27 cellular contexts compared by ENCODE assay signal in genomic region chr3:64167868-64168267, GRCh38. TPM values are rescaled to one million over a fixed set of nuclear protein-coding genes. Genes with fewer than 3 reads are reported as not detected.
"Had no signal": no experiment of that assay in that cellular context is flagged by ENCODE, and none has a peak within 500 bp of the region (broad histone marks: within the 10 kb centered on the region; RNA-seq: fewer than 3 reads in every experiment).

No MANE protein-coding gene starts in this region.

- H3K27me3 ChIP-seq: adrenal gland, MG63 had no signal

- H3K4me2 ChIP-seq: KMS-11 had no signal

- H3K27ac ChIP-seq: adrenal gland, KMS-11, VCaP had no signal

- H3K4me1 ChIP-seq: adrenal gland had no signal

- H3K9me3 ChIP-seq: adrenal gland, MG63 had no signal

- FAIRE-seq: RCC 7860, TTC549 had no signal

- DNase-seq: activated CD4-positive, alpha-beta memory T cell treated with anti-CD3 and anti-CD28 coated beads, Interleukin-2, amount 10 ng/mL, durations not matched to agents 7 days and 5 days; activated CD4-positive, alpha-beta T cell treated with anti-CD3 and anti-CD28 coated beads, Interleukin-2, amount 10 ng/mL, durations not matched to agents 7 days and 5 days; activated CD4-positive, CD25-positive, alpha-beta regulatory T cell; activated gamma-delta T cell treated with Interleukin-2 at 50 U/mL for 16 hours; activated naive CD4-positive, alpha-beta T cell treated with anti-CD3 and anti-CD28 coated beads, Interleukin-2, amount 10 ng/mL, durations not matched to agents 7 days and 5 days; activated naive CD8-positive, alpha-beta T cell treated with anti-CD3 and anti-CD28 coated beads for 36 hours; activated T-cell treated with anti-CD3 and anti-CD28 coated beads, Interleukin-2, amount 50 U/mL, for 72 hours; adrenal gland; anterior cingulate cortex; MG63; MV-4-11; NCI-H1092 treated with DMSO at 0.1 percent for 48 hours; NCI-H1417 treated with DMSO at 0.1 percent for 48 hours; NCI-H187; NCI-H2081 treated with DMSO at 0.1 percent for 48 hours; NCI-H446; NCI-H524; SIG-M5; T-cell; T-helper 2 cell; T1000 had no signal

- H3K9ac ChIP-seq: KMS-11 had no signal

- H3K36me3 ChIP-seq: adrenal gland, MG63 had no signal

- ATAC-seq: activated T-cell treated with anti-CD3 and anti-CD28 coated beads, Interleukin-2, amount 50 U/mL, for 72 hours; T-cell had no signal

- H3K4me3 ChIP-seq: adrenal gland, MG63 had no signal

RNA-seq across cellular contexts. Expression of gene PRICKLE2, which starts 57.4 kb away (rescaled TPM):
- total RNA-seq: activated CD4-positive, alpha-beta memory T cell treated with anti-CD3 and anti-CD28 coated beads, Interleukin-2, amount 10 ng/mL, durations not matched to agents 7 days and 5 days; activated CD4-positive, alpha-beta T cell treated with anti-CD3 and anti-CD28 coated beads, Interleukin-2, amount 10 ng/mL, durations not matched to agents 7 days and 5 days; activated CD8-positive, alpha-beta memory T cell treated with anti-CD3 and anti-CD28 coated beads for 36 hours; activated naive CD8-positive, alpha-beta T cell treated with anti-CD3 and anti-CD28 coated beads for 36 hours; activated T-helper 2 cell treated with anti-CD3 and anti-CD28 coated beads, Interferon-gamma antibody, Interleukin-2, Interleukin-4, amounts not matched to agents 10 μg/mL and 5 μg/mL and 100 μg/mL, durations not matched to agents 14 hours and 24 hours and 36 hours had no signal
